ENCODE assay signal across 12 cellular contexts in the genomic region with DNA sequence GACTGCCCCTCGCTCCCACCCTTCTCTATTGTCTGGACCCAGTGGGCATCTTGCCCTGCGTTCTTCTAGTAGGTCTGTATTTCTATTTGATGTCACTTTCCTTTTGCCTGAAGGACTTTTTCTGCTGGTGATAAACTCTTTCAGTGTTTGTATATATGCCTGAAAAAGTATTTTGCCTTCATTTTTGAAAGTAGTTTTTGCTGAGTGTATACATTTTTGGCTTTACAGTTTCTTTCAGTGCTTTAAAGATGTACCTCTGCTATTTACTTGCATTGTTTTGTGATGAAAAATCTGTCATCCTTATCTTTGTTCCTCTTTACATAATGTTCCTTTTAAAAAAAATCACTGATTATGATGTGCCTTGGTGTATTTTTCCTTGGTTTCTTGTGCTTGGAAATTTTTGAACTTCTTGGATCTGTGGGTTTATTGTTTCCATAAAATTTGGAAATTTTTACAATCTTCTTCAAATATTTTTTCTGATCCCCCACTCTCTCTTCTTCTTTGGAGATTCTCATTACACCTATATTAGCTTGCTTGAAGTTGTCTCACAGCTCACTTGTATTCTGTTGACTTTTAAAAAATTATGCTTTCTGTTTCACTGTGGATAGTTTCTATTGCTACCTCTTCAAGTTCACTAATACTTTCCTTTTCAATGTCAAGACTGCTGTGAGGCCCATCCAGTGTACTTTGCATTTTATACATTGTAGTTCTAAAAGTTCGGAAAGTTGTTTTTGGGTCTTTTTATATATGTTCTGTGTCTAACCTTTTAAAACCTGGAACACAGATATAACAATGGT.
DNase-seq lines count a peak whose midpoint lies in the region; ATAC-seq and TF ChIP-seq lines count a peak whose summit lies in the region.
"Had no signal": no experiment of that assay in that cellular context is flagged by ENCODE, and none has a peak within 500 bp of the region (broad histone marks: within the 10 kb centered on the region; RNA-seq: fewer than 3 reads in every experiment).

No MANE protein-coding gene starts in this region.

- H3K4me2 ChIP-seq in GM23248 (ENCODE audit: unreplicated experiment) (no peak overlapping the region), H9 (ENCODE audit: insufficient read depth, insufficient read length, low read length) (no peak overlapping the region)

- H2BK5ac ChIP-seq in H9 (ENCODE audit: insufficient read length, low read length) = no peak overlapping the region

- H2BK15ac ChIP-seq in H9 (ENCODE audit: low read depth, low read length) = no peak overlapping the region

- H4K5ac ChIP-seq in H9 (ENCODE audit: insufficient read length, low read depth, low read length) = no peak overlapping the region

- H4K20me1 ChIP-seq in GM23248 (ENCODE audit: insufficient read depth) (no peaks in the 10 kb centered on the region), H9 (ENCODE audit: control insufficient read depth, insufficient read depth, insufficient read length) (no peaks in the 10 kb centered on the region)

- H2BK120ac ChIP-seq in H9 (ENCODE audit: low read depth, low read length, poor library complexity, severe bottlenecking) = no peak overlapping the region

- H3K79me1 ChIP-seq in H9 (ENCODE audit: insufficient read depth, low read depth, low read length, poor library complexity, severe bottlenecking) = no peaks in the 10 kb centered on the region

- peaks cover 65 to 67% of the 10 kb centered on the region in 2 donors for H3K4me1 Mint-ChIP-seq in natural killer cell
- H3K4me1 Mint-ChIP-seq in H9 = no peaks in the 10 kb centered on the region

- ATAC-seq in GM19035 (IDR thresholded peaks at IDR 0.05; ENCODE audit: unreplicated experiment) = peak; percentile 68
- ATAC-seq in GM21723 (IDR thresholded peaks at IDR 0.05; ENCODE audit: unreplicated experiment) = peak; percentile 89
- ATAC-seq in HG03378 (IDR thresholded peaks at IDR 0.05; ENCODE audit: unreplicated experiment) = peak; percentile 63
- peak; percentile 47 to 59 (median 53) for ATAC-seq in natural killer cell
- ATAC-seq: heart right ventricle, PC-3 had no signal

- H3K23ac ChIP-seq in H9 (ENCODE audit: insufficient read length, low read depth, low read length) = no peak overlapping the region

- H2AK5ac ChIP-seq in H9 (ENCODE audit: insufficient read length, low read length) = no peak overlapping the region

- H3K36me3 Mint-ChIP-seq in natural killer cell (peaks cover 59% of the 10 kb centered on the region), H9 (ENCODE audit: insufficient read depth in 1 of 3, low read depth in 3 of 3) (peaks cover 70 to 97% (median 94%) of the 10 kb centered on the region in 3 experiments)

- H4K91ac ChIP-seq in H9 (ENCODE audit: insufficient read length, low read depth, low read length) = no peak overlapping the region

- no peak overlapping the region for H3K14ac ChIP-seq in H9 (ENCODE audit: insufficient read depth, low read length)

- H3K27me3 Mint-ChIP-seq in natural killer cell (ENCODE audit: low read depth in 2 of 2) (no peaks in the 10 kb centered on the region), H9 (ENCODE audit: low read depth) (no peaks in the 10 kb centered on the region)

- intact Hi-C loops in natural killer cell (cut with micrococcal nuclease) = no loop called here

- no peak overlapping the region for H4K8ac ChIP-seq in H9 (replicated peaks; ENCODE audit: insufficient read length, low read depth, low read length)

- H3K4me3 Mint-ChIP-seq in natural killer cell (peak overlapping the region; percentile 22), H9 (no peak overlapping the region)

- H3K4ac ChIP-seq in H9 (ENCODE audit: low read depth, low read length) = no peak overlapping the region

- peak overlapping the region; percentile 60 to 86 for H3K27ac Mint-ChIP-seq in natural killer cell
- no peak overlapping the region for H3K27ac Mint-ChIP-seq in H9

- H3K79me2 ChIP-seq in GM23248 (ENCODE audit: insufficient read depth) (peaks cover 81% of the 10 kb centered on the region), H9 (ENCODE audit: insufficient read depth, low read length) (no peaks in the 10 kb centered on the region)

- H3K27me3 ChIP-seq in GM23248 (replicated peaks; ENCODE audit: insufficient read depth) = no peaks in the 10 kb centered on the region
- H3K27me3 ChIP-seq in H9 (ENCODE audit: insufficient read depth, low read length) = no peaks in the 10 kb centered on the region
- H3K27me3 ChIP-seq: heart right ventricle had no signal

- H3F3A ChIP-seq in GM23248 (ENCODE audit: insufficient read depth) = peaks cover 61% of the 10 kb centered on the region

- H3K27ac ChIP-seq in GM23248 (no peak overlapping the region), H9 (ENCODE audit: insufficient read length, low read depth, low read length) (no peak overlapping the region)
- H3K27ac ChIP-seq: thoracic aorta had no signal

- in situ Hi-C loops in GM23248 (cut with MboI) = no loop called here

- H2AFZ ChIP-seq in GM23248 = no peak overlapping the region
- no peak overlapping the region for H2AFZ ChIP-seq in H9 (ENCODE audit: low read length)

- WGBS in GM23248 (ENCODE audit: low coverage in 1 of 2, low lambda C conversion rate in 2 of 2, missing lambda C conversion rate in 2 of 2), 2 experiments = 87 to 96% methylated on average over 3 of the region's 3 CpGs
- no CpG with 5 or more reads among the region's 3 CpGs for WGBS in H9 (ENCODE audit: extremely low coverage, insufficient read length, low lambda C conversion rate)

- no peak overlapping the region for H3T11ph ChIP-seq in H9 (ENCODE audit: low read length)

- no peaks in the 10 kb centered on the region for H3K23me2 ChIP-seq in H9 (ENCODE audit: insufficient read length, low read depth, low read length, poor library complexity, severe bottlenecking)

- H3K56ac ChIP-seq in H9 (ENCODE audit: insufficient read length, low read depth, low read length) = no peak overlapping the region

- peaks cover 90% of the 10 kb centered on the region for H3K36me3 ChIP-seq in GM23248 (ENCODE audit: low read depth)

- no peak overlapping the region for H3K18ac ChIP-seq in H9 (ENCODE audit: insufficient read length, low read depth, low read length)

- no peak overlapping the region for H2BK12ac ChIP-seq in H9 (ENCODE audit: insufficient read length, low read depth, low read length)

- H3K9ac ChIP-seq in GM23248 = no peak overlapping the region
- H3K9ac ChIP-seq in H9 (ENCODE audit: extremely low read depth, insufficient read length, low read length) = no peak overlapping the region

- DNase-seq in natural killer cell = no peak
- no peak for DNase-seq in GM19240 (ENCODE audit: insufficient read length, low spot score)
- no peak for DNase-seq in GM23248
- DNase-seq in SW480 (ENCODE audit: low spot score) = no peak
- DNase-seq in H9 = no peak
- DNase-seq: cortex of kidney, heart right ventricle, PC-3 had no signal

- H3K4me1 ChIP-seq in GM23248 (ENCODE audit: insufficient read depth) = peaks cover 8% of the 10 kb centered on the region; the same call in 1 of the 2 replicates
- no peaks in the 10 kb centered on the region for H3K4me1 ChIP-seq in H9 (ENCODE audit: insufficient read depth, low read length)

- TF ChIP-seq CTCF in natural killer cell (IDR thresholded peaks at IDR 0.05) = no peak
- no peak for TF ChIP-seq CTCF in H9 (conservative IDR thresholded peaks at IDR 0.05)

- H3K9me2 ChIP-seq in GM23248 (ENCODE audit: insufficient read depth) = no peaks in the 10 kb centered on the region

- H3K9me3 Mint-ChIP-seq in natural killer cell (no peaks in the 10 kb centered on the region), H9 (no peaks in the 10 kb centered on the region)

- no peak overlapping the region for H3K4me3 ChIP-seq in GM23248
- H3K4me3 ChIP-seq: heart right ventricle, thoracic aorta had no signal

- H3K9me3 ChIP-seq in GM23248 (ENCODE audit: low read depth) (no peaks in the 10 kb centered on the region), H9 (ENCODE audit: control insufficient read depth, low read depth, low read length) (no peaks in the 10 kb centered on the region)
- H3K9me3 ChIP-seq: heart right ventricle, thoracic aorta had no signal

- no peak overlapping the region for H2BK20ac ChIP-seq in H9 (ENCODE audit: low read depth, low read length, poor library complexity, severe bottlenecking)

Comparison
In these comparisons a context has a peak if more than half of its experiments do, and no peak if none do; other contexts are left out.
1. H3K27ac Mint-ChIP-seq: peak in natural killer cell (2 of 2); none in H9 (0 of 3).
2. Peak in every context shown above with its lines, with median percentiles within 50 percentile points of each other: ATAC-seq.